Comparison of ENCODE assay signal across 13 cellular contexts in genomic region chr11:1747753-1748466, GRCh38. TPM values are rescaled to one million over a fixed set of nuclear protein-coding genes. Genes with fewer than 3 reads are reported as not detected.
DNase-seq lines count a peak whose midpoint lies in the region; ATAC-seq and TF ChIP-seq lines count a peak whose summit lies in the region.
"Had no signal": no experiment of that assay in that cellular context is flagged by ENCODE, and none has a peak within 500 bp of the region (broad histone marks: within the 10 kb centered on the region; RNA-seq: fewer than 3 reads in every experiment).

No MANE protein-coding gene starts in this region.

- peaks cover 51% of the 10 kb centered on the region for H3K27me3 Mint-ChIP-seq in WTC11 (ENCODE audit: low read depth)

- H3K27me3 ChIP-seq in BLaER1 (peaks cover 24% of the 10 kb centered on the region), foreskin keratinocyte (peaks cover 37% of the 10 kb centered on the region)

- peaks cover 12% of the 10 kb centered on the region for H3K9me3 Mint-ChIP-seq in WTC11

- H3K4me1 Mint-ChIP-seq in WTC11, result peaks cover 12% of the 10 kb centered on the region

- intact Hi-C loops in Right ventricle myocardium superior (cut with DNase I) (no loop called here), posterior cingulate gyrus (cut with DNase I) (loop anchor here (10.0 kb wide), 1 partner anchor 53 kb away; the partner anchor contains the start of gene KRTAP5-6)

- H3K4me1 ChIP-seq in BLaER1 (peaks cover 66% of the 10 kb centered on the region), foreskin keratinocyte (no peaks in the 10 kb centered on the region)

- ATAC-seq in WTC11, result no peak
- peak; percentile 29 for ATAC-seq in Right ventricle myocardium superior (ENCODE audit: poor library complexity)
- ATAC-seq in HG03378 (IDR thresholded peaks at IDR 0.05; ENCODE audit: unreplicated experiment), result no peak
- ATAC-seq in HG03571 (IDR thresholded peaks at IDR 0.05; ENCODE audit: unreplicated experiment), result no peak
- ATAC-seq in foreskin keratinocyte, result no peak

- CTCF ChIA-PET in WTC11 (lab: Charles Lee), result interaction anchor here (0.6 to 4.4 kb wide), 6 partner anchors 18 to 121 kb away, joined by 3 to 32 read pairs (median 6); no protein-coding TSS in a partner anchor

- H3K4me3 ChIP-seq in BLaER1, result peak overlapping the region; percentile 41; the same call in 1 of the 2 replicates

- H3K36me3 Mint-ChIP-seq in WTC11, result peaks cover 10% of the 10 kb centered on the region

- peaks cover 32% of the 10 kb centered on the region for H4K20me1 ChIP-seq in BLaER1

- H3K4me3 Mint-ChIP-seq in WTC11, result peak overlapping the region; percentile 41; the same call in 1 of the 2 replicates

- no peak overlapping the region for H3K27ac Mint-ChIP-seq in WTC11
- H3K27ac Mint-ChIP-seq: nephron progenitor cell had no signal

- POLR2A ChIA-PET in WTC11 (lab: Charles Lee), result interaction anchor here (0.6 to 0.9 kb wide), 2 partner anchors 37 to 222 kb away, joined by 3 read pairs; no protein-coding TSS in a partner anchor

- no peak overlapping the region for H3K9ac ChIP-seq in BLaER1

- DNase-seq in WTC11 (ENCODE audit: low spot score) (no peak), Right ventricle myocardium superior (peak; percentile 57), posterior cingulate gyrus (peak in 9 of 10 donors; percentile 50 to 96 (median 72)), epidermal melanocyte (ENCODE audit: insufficient read length, low spot score) (no peak), foreskin keratinocyte (no peak)
- DNase-seq: activated CD8-positive, alpha-beta memory T cell treated with anti-CD3 and anti-CD28 coated beads, Interleukin-2, amount 50 U/mL, for 4 hours; NCI-H1048; nephron progenitor cell had no signal

- TF ChIP-seq CTCF in WTC11 (IDR thresholded peaks at IDR 0.05), result no peak
- no peak for TF ChIP-seq CTCF in foreskin keratinocyte (conservative IDR thresholded peaks at IDR 0.05)

- H3K4me2 ChIP-seq in BLaER1, result peak overlapping the region; percentile 89

- H3K9me3 ChIP-seq in BLaER1, result no peaks in the 10 kb centered on the region
- H3K9me3 ChIP-seq: SJSA1 had no signal

- no peaks in the 10 kb centered on the region; the same call in 1 of the 2 replicates for H3K36me3 ChIP-seq in BLaER1

- H3K27ac ChIP-seq in BLaER1 (peak overlapping the region; percentile 22; the same call in 1 of the 2 replicates), foreskin keratinocyte (no peak overlapping the region)
- H3K27ac ChIP-seq: epithelial cell of prostate, SJSA1 had no signal

TF ChIP-seq in WTC11, 78 proteins besides CTCF, POLR2A, EP300 and RAD21 (continues in another document):
- TF ChIP-seq PRDM15 (CRISPR knock-in tag; IDR thresholded peaks at IDR 0.05) (no peak), FOXK1 (CRISPR knock-in tag; IDR thresholded peaks at IDR 0.05) (no peak), NR1H2 (CRISPR knock-in tag; IDR thresholded peaks at IDR 0.05) (no peak), JUN (CRISPR knock-in tag; IDR thresholded peaks at IDR 0.05) (no peak), NFYB (CRISPR knock-in tag; conservative IDR thresholded peaks at IDR 0.05; ENCODE audit: low read depth) (no peak), GABPB1 (CRISPR knock-in tag; IDR thresholded peaks at IDR 0.05) (no peak), IRF1 (CRISPR knock-in tag; IDR thresholded peaks at IDR 0.05) (no peak), ELF4 (CRISPR knock-in tag; IDR thresholded peaks at IDR 0.05; ENCODE audit: low read depth) (no peak), ZNF219 (CRISPR knock-in tag; IDR thresholded peaks at IDR 0.05; ENCODE audit: borderline replicate concordance) (no peak), ATF2 (CRISPR knock-in tag; IDR thresholded peaks at IDR 0.05; ENCODE audit: borderline replicate concordance, low read depth) (no peak), OVOL2 (CRISPR knock-in tag; IDR thresholded peaks at IDR 0.05; ENCODE audit: borderline replicate concordance) (no peak), ZNF317 (CRISPR knock-in tag; IDR thresholded peaks at IDR 0.05; ENCODE audit: borderline replicate concordance, low read depth) (no peak), MXD4 (CRISPR knock-in tag; IDR thresholded peaks at IDR 0.05; ENCODE audit: borderline replicate concordance) (no peak), SP1 (CRISPR knock-in tag; conservative IDR thresholded peaks at IDR 0.05) (no peak), ZNF263 (CRISPR knock-in tag; IDR thresholded peaks at IDR 0.05; ENCODE audit: low read depth) (no peak)
- TF ChIP-seq, protein P1, sequence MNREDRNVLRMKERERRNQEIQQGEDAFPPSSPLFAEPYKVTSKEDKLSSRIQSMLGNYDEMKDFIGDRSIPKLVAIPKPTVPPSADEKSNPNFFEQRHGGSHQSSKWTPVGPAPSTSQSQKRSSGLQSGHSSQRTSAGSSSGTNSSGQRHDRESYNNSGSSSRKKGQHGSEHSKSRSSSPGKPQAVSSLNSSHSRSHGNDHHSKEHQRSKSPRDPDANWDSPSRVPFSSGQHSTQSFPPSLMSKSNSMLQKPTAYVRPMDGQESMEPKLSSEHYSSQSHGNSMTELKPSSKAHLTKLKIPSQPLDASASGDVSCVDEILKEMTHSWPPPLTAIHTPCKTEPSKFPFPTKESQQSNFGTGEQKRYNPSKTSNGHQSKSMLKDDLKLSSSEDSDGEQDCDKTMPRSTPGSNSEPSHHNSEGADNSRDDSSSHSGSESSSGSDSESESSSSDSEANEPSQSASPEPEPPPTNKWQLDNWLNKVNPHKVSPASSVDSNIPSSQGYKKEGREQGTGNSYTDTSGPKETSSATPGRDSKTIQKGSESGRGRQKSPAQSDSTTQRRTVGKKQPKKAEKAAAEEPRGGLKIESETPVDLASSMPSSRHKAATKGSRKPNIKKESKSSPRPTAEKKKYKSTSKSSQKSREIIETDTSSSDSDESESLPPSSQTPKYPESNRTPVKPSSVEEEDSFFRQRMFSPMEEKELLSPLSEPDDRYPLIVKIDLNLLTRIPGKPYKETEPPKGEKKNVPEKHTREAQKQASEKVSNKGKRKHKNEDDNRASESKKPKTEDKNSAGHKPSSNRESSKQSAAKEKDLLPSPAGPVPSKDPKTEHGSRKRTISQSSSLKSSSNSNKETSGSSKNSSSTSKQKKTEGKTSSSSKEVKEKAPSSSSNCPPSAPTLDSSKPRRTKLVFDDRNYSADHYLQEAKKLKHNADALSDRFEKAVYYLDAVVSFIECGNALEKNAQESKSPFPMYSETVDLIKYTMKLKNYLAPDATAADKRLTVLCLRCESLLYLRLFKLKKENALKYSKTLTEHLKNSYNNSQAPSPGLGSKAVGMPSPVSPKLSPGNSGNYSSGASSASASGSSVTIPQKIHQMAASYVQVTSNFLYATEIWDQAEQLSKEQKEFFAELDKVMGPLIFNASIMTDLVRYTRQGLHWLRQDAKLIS (CRISPR knock-in tag; IDR thresholded peaks at IDR 0.05; ENCODE audit: borderline replicate concordance), result no peak

RNA-seq across cellular contexts. Expression of gene IFITM10, which starts 2.5 kb away (rescaled TPM):
- total RNA-seq in WTC11 (2021) (0.80 to 1.7 TPM (median 1.3 TPM) in 3 replicates), Right ventricle myocardium superior (1.1 TPM), foreskin keratinocyte (0.04 and 0.14 TPM in 2 replicates)
- polyA plus RNA-seq in foreskin keratinocyte, result 0.06 TPM in 1 of 2 replicates, not detected in the other

RNA-seq across cellular contexts. Expression of gene CTSD, which starts 15.8 kb away (rescaled TPM):
- 194 to 199 TPM (median 198 TPM) in 3 replicates for total RNA-seq in WTC11 (2021)
- total RNA-seq in Right ventricle myocardium superior, result 986 TPM
- 116 and 154 TPM in 2 replicates for total RNA-seq in foreskin keratinocyte
- polyA plus RNA-seq in foreskin keratinocyte, result 185 and 260 TPM in 2 replicates

RNA-seq across cellular contexts. Expression of gene KRTAP5-6, which starts 50.9 kb away (rescaled TPM):
- total RNA-seq in WTC11 (2021) (0.35 TPM in 1 of 3 replicates, not detected in the others), Right ventricle myocardium superior (not detected), foreskin keratinocyte (not detected in 2 replicates)
- polyA plus RNA-seq in foreskin keratinocyte, result not detected in 2 replicates
- total RNA-seq: SJSA1 had no signal

Comparison
In these comparisons a context has a peak if more than half of its experiments do, and no peak if none do; other contexts are left out.
1. DNase-seq: peak in Right ventricle myocardium superior (single experiment) and posterior cingulate gyrus (9 of 10); none in WTC11 (single experiment), epidermal melanocyte (single experiment) and foreskin keratinocyte (0 of 2).